8 cellular contexts compared by ENCODE assay signal in the genomic region with DNA sequence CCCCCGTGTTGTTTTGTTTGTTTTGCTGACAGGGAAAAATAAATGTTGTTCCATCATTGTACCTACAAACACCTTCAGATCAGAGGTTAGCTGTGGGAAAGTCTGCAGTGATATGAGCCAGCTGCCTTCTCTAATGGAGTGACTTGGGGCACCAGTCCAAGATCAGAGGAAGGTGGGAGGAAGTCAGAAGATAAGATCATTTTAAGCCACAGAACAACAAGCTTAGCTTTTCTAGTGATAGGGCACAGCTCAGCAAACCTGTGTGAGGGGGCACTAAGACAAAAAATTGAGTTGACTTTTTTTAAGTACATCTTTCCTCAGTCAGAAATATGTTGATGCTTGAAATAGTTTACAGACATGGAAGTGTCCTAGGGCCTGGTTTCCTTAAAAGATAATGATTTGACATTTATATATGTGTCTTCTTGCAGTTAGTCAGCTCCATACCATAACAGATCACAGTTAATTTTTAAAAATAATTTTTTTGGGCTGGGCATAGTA.
A peak's percentile ranks its signal among the peaks of the same experiment; 100 is the strongest.
DNase-seq lines count a peak whose midpoint lies in the region; ATAC-seq and TF ChIP-seq lines count a peak whose summit lies in the region.

No MANE protein-coding gene starts in this region.

- no peak for ATAC-seq in GM18519 (IDR thresholded peaks at IDR 0.05; ENCODE audit: low FRiP score, unreplicated experiment)
- no peak for ATAC-seq in HG03520 (IDR thresholded peaks at IDR 0.05; ENCODE audit: unreplicated experiment)

- H3K9ac ChIP-seq in parathyroid adenoma = no peak overlapping the region

- H2AFZ ChIP-seq in parathyroid adenoma = peak overlapping the region; percentile 78

- H3K36me3 ChIP-seq in parathyroid adenoma (ENCODE audit: control insufficient read depth, insufficient read depth, low read length) = no peaks in the 10 kb centered on the region

- no peak for TF ChIP-seq CTCF in choroid plexus epithelial cell (conservative IDR thresholded peaks at IDR 0.05; ENCODE audit: low read depth, low read length)
- no peak for TF ChIP-seq CTCF in parathyroid adenoma (IDR thresholded peaks at IDR 0.05)

- H3K9me3 ChIP-seq in parathyroid adenoma (ENCODE audit: control insufficient read depth, low read length) = no peaks in the 10 kb centered on the region

- no peaks in the 10 kb centered on the region for H3K27me3 ChIP-seq in parathyroid adenoma (ENCODE audit: control insufficient read depth, insufficient read depth, low read length)

- H3K79me2 ChIP-seq in parathyroid adenoma = no peaks in the 10 kb centered on the region

- H3K4me3 ChIP-seq in choroid plexus epithelial cell (ENCODE audit: low read depth, low read length) = no peak overlapping the region
- peak overlapping the region; percentile 41 for H3K4me3 ChIP-seq in parathyroid adenoma (ENCODE audit: low read depth, low read length)

- peaks cover 32% of the 10 kb centered on the region for H3K4me1 ChIP-seq in parathyroid adenoma

- DNase-seq in CMK (ENCODE audit: low read depth) (peak; percentile 7), HCEC 1CT (peak; percentile 15), T-helper 22 cell (ENCODE audit: low read depth) (peak; percentile 54), choroid plexus epithelial cell (ENCODE audit: low read depth) (peak; percentile 18), hippocampal formation (lab: John Stamatoyannopoulos, UW) (no peak)

- H3K4me2 ChIP-seq in parathyroid adenoma (ENCODE audit: low read length) = peak overlapping the region; percentile 85

- H3K27ac ChIP-seq in parathyroid adenoma = peak overlapping the region; percentile 94

Comparison
In these comparisons a context has a peak if more than half of its experiments do, and no peak if none do; other contexts are left out.
1. DNase-seq: peak in CMK (single experiment), HCEC 1CT (single experiment), T-helper 22 cell (single experiment) and choroid plexus epithelial cell (single experiment); none in hippocampal formation (0 of 2).